Comparison of ENCODE assay signal across 9 cellular contexts in genomic region chr2:118881490-118882129, GRCh38.
DNase-seq lines count a peak whose midpoint lies in the region; ATAC-seq and TF ChIP-seq lines count a peak whose summit lies in the region.
"Had no signal": no experiment of that assay in that cellular context is flagged by ENCODE, and none has a peak within 500 bp of the region (broad histone marks: within the 10 kb centered on the region; RNA-seq: fewer than 3 reads in every experiment).

No MANE protein-coding gene starts in this region.

- in situ Hi-C loops in astrocyte of the spinal cord (cut with HindIII; ENCODE audit: low sequenced_read_pairs): no loop called here

- peak; percentile 92 for ATAC-seq in HG02870 (IDR thresholded peaks at IDR 0.05; ENCODE audit: unreplicated experiment)

- DNase-seq in activated gamma-delta T cell treated with Interleukin-2 at 50 U/mL for 16 hours (peak; percentile 50), activated gamma-delta T cell (lab: John Stamatoyannopoulos, UW) (no peak), NCI-H187 treated with DMSO at 0.1 percent for 48 hours (lab: John Stamatoyannopoulos, UW) (peak; percentile 25), T-helper 9 cell (peak; percentile 51), astrocyte of the spinal cord (ENCODE audit: low read depth, low spot score) (peak; percentile 30), islet precursor cell (peak; percentile 87)
- peak; percentile 63 to 68 for DNase-seq in stimulated activated CD4-positive, alpha-beta T cell treated with anti-CD3 and anti-CD28 coated beads, Interleukin-2, amount 100 ng/mL, for 48 hours

- TF ChIP-seq CTCF in astrocyte of the spinal cord (IDR thresholded peaks at IDR 0.05; ENCODE audit: low read depth, low read length): peak; percentile 88

- H3K4me3 ChIP-seq in astrocyte of the spinal cord (ENCODE audit: low read depth, low read length): no peak overlapping the region
- H3K4me3 ChIP-seq: skin epidermis had no signal
